ENCODE assay signal across 17 cellular contexts in the genomic region with DNA sequence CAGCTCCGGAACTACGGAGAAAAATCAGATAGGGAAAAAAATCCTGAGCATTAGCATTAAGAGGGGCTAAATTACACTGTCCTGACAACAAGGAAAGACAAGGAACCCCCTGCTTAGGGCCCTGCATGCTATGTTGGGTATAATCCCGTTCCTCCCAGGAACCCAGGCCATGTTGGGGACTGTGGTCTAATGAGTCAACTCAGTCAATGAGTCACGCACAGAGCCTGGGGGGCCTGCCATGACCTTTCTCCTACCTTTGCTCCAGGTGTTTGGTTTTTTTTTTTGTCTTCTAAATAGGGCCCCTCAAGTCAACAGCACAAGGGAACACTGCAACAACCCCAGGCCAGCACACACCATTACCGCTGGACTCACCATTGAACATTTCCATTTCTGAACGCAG. TPM values are rescaled to one million over a fixed set of nuclear protein-coding genes. Genes with fewer than 3 reads are reported as not detected.
DNase-seq lines count a peak whose midpoint lies in the region; ATAC-seq and TF ChIP-seq lines count a peak whose summit lies in the region.
"Had no signal": no experiment of that assay in that cellular context is flagged by ENCODE, and none has a peak within 500 bp of the region (broad histone marks: within the 10 kb centered on the region; RNA-seq: fewer than 3 reads in every experiment).

No MANE protein-coding gene starts in this region.

- no peak overlapping the region for H3K27ac Mint-ChIP-seq in activated CD8-positive, alpha-beta T cell treated with anti-CD3 and anti-CD28 coated beads for 36 hours
- H3K27ac Mint-ChIP-seq in activated CD8-positive, alpha-beta T cell treated with anti-CD3 and anti-CD28 coated beads, Interleukin-2, amount 10 ng/mL, durations not matched to agents 7 days and 5 days, result no peak overlapping the region
- H3K27ac Mint-ChIP-seq in activated naive CD8-positive, alpha-beta T cell treated with anti-CD3 and anti-CD28 coated beads, Interleukin-2, amount 50 U/mL, for 24 hours, result no peak overlapping the region
- peak overlapping the region; percentile 14 for H3K27ac Mint-ChIP-seq in neural crest cell (ENCODE audit: unreplicated experiment)

- H3K36me3 Mint-ChIP-seq in activated CD8-positive, alpha-beta T cell treated with anti-CD3 and anti-CD28 coated beads for 36 hours (ENCODE audit: low read depth), result no peaks in the 10 kb centered on the region
- no peaks in the 10 kb centered on the region for H3K36me3 Mint-ChIP-seq in activated CD8-positive, alpha-beta T cell treated with anti-CD3 and anti-CD28 coated beads, Interleukin-2, amount 10 ng/mL, durations not matched to agents 7 days and 5 days (ENCODE audit: low read depth)
- no peaks in the 10 kb centered on the region for H3K36me3 Mint-ChIP-seq in activated naive CD8-positive, alpha-beta T cell treated with anti-CD3 and anti-CD28 coated beads, Interleukin-2, amount 50 U/mL, for 24 hours (ENCODE audit: low read depth)
- H3K36me3 Mint-ChIP-seq in neural crest cell (ENCODE audit: low read depth), result no peaks in the 10 kb centered on the region

- no peak overlapping the region for H3K4me3 Mint-ChIP-seq in activated CD8-positive, alpha-beta T cell treated with anti-CD3 and anti-CD28 coated beads for 36 hours
- no peak overlapping the region for H3K4me3 Mint-ChIP-seq in activated CD8-positive, alpha-beta T cell treated with anti-CD3 and anti-CD28 coated beads, Interleukin-2, amount 10 ng/mL, durations not matched to agents 7 days and 5 days
- no peak overlapping the region for H3K4me3 Mint-ChIP-seq in activated naive CD8-positive, alpha-beta T cell treated with anti-CD3 and anti-CD28 coated beads, Interleukin-2, amount 50 U/mL, for 24 hours
- H3K4me3 Mint-ChIP-seq in neural crest cell, result no peak overlapping the region

- H3K4me1 Mint-ChIP-seq in activated CD8-positive, alpha-beta T cell treated with anti-CD3 and anti-CD28 coated beads for 36 hours (ENCODE audit: low read depth), result peaks cover 5% of the 10 kb centered on the region
- H3K4me1 Mint-ChIP-seq in activated CD8-positive, alpha-beta T cell treated with anti-CD3 and anti-CD28 coated beads, Interleukin-2, amount 10 ng/mL, durations not matched to agents 7 days and 5 days (ENCODE audit: low read depth), result peaks cover 2% of the 10 kb centered on the region
- H3K4me1 Mint-ChIP-seq in activated naive CD8-positive, alpha-beta T cell treated with anti-CD3 and anti-CD28 coated beads, Interleukin-2, amount 50 U/mL, for 24 hours, result peaks cover 6% of the 10 kb centered on the region
- H3K4me1 Mint-ChIP-seq in neural crest cell, result no peaks in the 10 kb centered on the region

- no peaks in the 10 kb centered on the region for H3K9me3 Mint-ChIP-seq in activated CD8-positive, alpha-beta T cell treated with anti-CD3 and anti-CD28 coated beads for 36 hours
- H3K9me3 Mint-ChIP-seq in activated CD8-positive, alpha-beta T cell treated with anti-CD3 and anti-CD28 coated beads, Interleukin-2, amount 10 ng/mL, durations not matched to agents 7 days and 5 days (ENCODE audit: insufficient read depth), result no peaks in the 10 kb centered on the region
- no peaks in the 10 kb centered on the region for H3K9me3 Mint-ChIP-seq in activated naive CD8-positive, alpha-beta T cell treated with anti-CD3 and anti-CD28 coated beads, Interleukin-2, amount 50 U/mL, for 24 hours
- no peaks in the 10 kb centered on the region for H3K9me3 Mint-ChIP-seq in neural crest cell

- POLR2A ChIA-PET in activated CD8-positive, alpha-beta T cell treated with anti-CD3 and anti-CD28 coated beads for 36 hours (lab: Charles Lee), result interaction anchor here (1.0 to 1.4 kb wide), 3 partner anchors 19 to 117 kb away, joined by 3 read pairs; no protein-coding TSS in a partner anchor
- POLR2A ChIA-PET in activated CD8-positive, alpha-beta T cell treated with anti-CD3 and anti-CD28 coated beads, Interleukin-2, amount 10 ng/mL, durations not matched to agents 7 days and 5 days (lab: Charles Lee), result interaction anchor here (0.6 kb wide), 1 partner anchor 1213 kb away, joined by 3 read pairs; no protein-coding TSS in a partner anchor
- POLR2A ChIA-PET in HEK293T (lab: Yijun Ruan, JAX), result no interaction called here

- TF ChIP-seq CTCF in activated CD8-positive, alpha-beta T cell treated with anti-CD3 and anti-CD28 coated beads for 36 hours (IDR thresholded peaks at IDR 0.05), result no peak
- TF ChIP-seq CTCF in neural crest cell (conservative IDR thresholded peaks at IDR 0.05), result no peak

- H3K27me3 Mint-ChIP-seq in activated CD8-positive, alpha-beta T cell treated with anti-CD3 and anti-CD28 coated beads for 36 hours, result no peaks in the 10 kb centered on the region
- H3K27me3 Mint-ChIP-seq in activated CD8-positive, alpha-beta T cell treated with anti-CD3 and anti-CD28 coated beads, Interleukin-2, amount 10 ng/mL, durations not matched to agents 7 days and 5 days (ENCODE audit: low read depth), result no peaks in the 10 kb centered on the region
- peaks cover 3% of the 10 kb centered on the region for H3K27me3 Mint-ChIP-seq in activated naive CD8-positive, alpha-beta T cell treated with anti-CD3 and anti-CD28 coated beads, Interleukin-2, amount 50 U/mL, for 24 hours
- H3K27me3 Mint-ChIP-seq in neural crest cell (ENCODE audit: low read depth), result peaks cover 70% of the 10 kb centered on the region

- DNase-seq in activated CD8-positive, alpha-beta T cell treated with anti-CD3 and anti-CD28 coated beads for 36 hours, result peak; percentile 48
- no peak for DNase-seq in activated CD8-positive, alpha-beta T cell treated with anti-CD3 and anti-CD28 coated beads, Interleukin-2, amount 10 ng/mL, durations not matched to agents 7 days and 5 days
- DNase-seq in ELR (ENCODE audit: low read depth) (peak; percentile 25), neural crest cell (ENCODE audit: low read depth, low spot score) (no peak), HEK293T (ENCODE audit: extremely low spot score) (no peak), RPMI8226 (no peak), NCI-H69 (lab: John Stamatoyannopoulos, UW) (no peak)
- DNase-seq in activated naive CD8-positive, alpha-beta T cell treated with anti-CD3 and anti-CD28 coated beads, Interleukin-2, amount 50 U/mL, for 24 hours, result no peak
- DNase-seq: C1 segment of cervical spinal cord, EL, MV-4-11, NCI-H1417 treated with DMSO at 0.1 percent for 48 hours, NCI-H2029, NCI-H2171 treated with DMSO at 0.1 percent for 48 hours, NCI-H510A had no signal

- intact Hi-C loops in activated CD8-positive, alpha-beta T cell treated with anti-CD3 and anti-CD28 coated beads for 36 hours (cut with micrococcal nuclease), result no loop called here

- CTCF ChIA-PET in activated CD8-positive, alpha-beta T cell treated with anti-CD3 and anti-CD28 coated beads for 36 hours (lab: Charles Lee), result no interaction called here
- CTCF ChIA-PET in activated CD8-positive, alpha-beta T cell treated with anti-CD3 and anti-CD28 coated beads, Interleukin-2, amount 10 ng/mL, durations not matched to agents 7 days and 5 days (lab: Charles Lee), result no interaction called here
- CTCF ChIA-PET in HEK293T (lab: Yijun Ruan, JAX), result no interaction called here

- ATAC-seq in activated CD8-positive, alpha-beta T cell treated with anti-CD3 and anti-CD28 coated beads for 36 hours, result peak; percentile 81
- no peak for ATAC-seq in activated CD8-positive, alpha-beta T cell treated with anti-CD3 and anti-CD28 coated beads, Interleukin-2, amount 10 ng/mL, durations not matched to agents 7 days and 5 days
- peak; percentile 83 for ATAC-seq in activated naive CD8-positive, alpha-beta T cell treated with anti-CD3 and anti-CD28 coated beads, Interleukin-2, amount 50 U/mL, for 24 hours
- ATAC-seq: Right ventricle myocardium inferior had no signal

TF ChIP-seq in HEK293T, 16 proteins besides CTCF, POLR2A, EP300 and RAD21:
- TF ChIP-seq CTBP1 (IDR thresholded peaks at IDR 0.05; ENCODE audit: borderline replicate concordance) (no peak), L3MBTL2 (conservative IDR thresholded peaks at IDR 0.05) (no peak), FOXK2 (IDR thresholded peaks at IDR 0.05) (no peak)

RNA-seq across cellular contexts. Expression of gene ZNF200, which starts 8.9 kb away (rescaled TPM):
- total RNA-seq in activated CD8-positive, alpha-beta T cell treated with anti-CD3 and anti-CD28 coated beads for 36 hours, result 1 to 10 TPM; 8.7 to 9.6 TPM
- total RNA-seq in activated CD8-positive, alpha-beta T cell treated with anti-CD3 and anti-CD28 coated beads, Interleukin-2, amount 10 ng/mL, durations not matched to agents 7 days and 5 days, result 10 to 100 TPM; 13.7 to 18.4 TPM
- 12.1 and 14.1 TPM in 2 replicates for total RNA-seq in neural crest cell

RNA-seq across cellular contexts. Expression of gene MEFV, which starts 12.6 kb away (rescaled TPM):
- not detected for total RNA-seq in activated CD8-positive, alpha-beta T cell treated with anti-CD3 and anti-CD28 coated beads for 36 hours
- total RNA-seq in activated CD8-positive, alpha-beta T cell treated with anti-CD3 and anti-CD28 coated beads, Interleukin-2, amount 10 ng/mL, durations not matched to agents 7 days and 5 days, result under 1 TPM; 0.13 to 0.21 TPM
- total RNA-seq in neural crest cell, result not detected in 2 replicates
- total RNA-seq: H4 had no signal

RNA-seq across cellular contexts. Expression of gene ZNF263, which starts 39.4 kb away (rescaled TPM):
- 10 to 100 TPM; 19.5 to 22.0 TPM for total RNA-seq in activated CD8-positive, alpha-beta T cell treated with anti-CD3 and anti-CD28 coated beads for 36 hours
- total RNA-seq in activated CD8-positive, alpha-beta T cell treated with anti-CD3 and anti-CD28 coated beads, Interleukin-2, amount 10 ng/mL, durations not matched to agents 7 days and 5 days, result 10 to 100 TPM; 24.3 to 25.0 TPM
- 32.7 and 34.0 TPM in 2 replicates for total RNA-seq in neural crest cell

RNA-seq across cellular contexts. Expression of gene OR1F1, which starts 55.9 kb away (rescaled TPM):
- not detected for total RNA-seq in activated CD8-positive, alpha-beta T cell treated with anti-CD3 and anti-CD28 coated beads for 36 hours
- not detected for total RNA-seq in activated CD8-positive, alpha-beta T cell treated with anti-CD3 and anti-CD28 coated beads, Interleukin-2, amount 10 ng/mL, durations not matched to agents 7 days and 5 days
- 0.35 TPM in 1 of 2 replicates, not detected in the other for total RNA-seq in neural crest cell
- total RNA-seq: Right ventricle myocardium inferior had no signal

Comparison
In these comparisons a context has a peak if more than half of its experiments do, and no peak if none do; other contexts are left out.
1. DNase-seq: peak in activated CD8-positive, alpha-beta T cell treated with anti-CD3 and anti-CD28 coated beads for 36 hours (single experiment) and ELR (single experiment); none in activated CD8-positive, alpha-beta T cell treated with anti-CD3 and anti-CD28 coated beads, Interleukin-2, amount 10 ng/mL, durations not matched to agents 7 days and 5 days (single experiment), activated naive CD8-positive, alpha-beta T cell treated with anti-CD3 and anti-CD28 coated beads, Interleukin-2, amount 50 U/mL, for 24 hours (single experiment), neural crest cell (single experiment), HEK293T (single experiment), RPMI8226 (single experiment) and NCI-H69 (single experiment).